ENCODE assay signal across 2 cellular contexts in genomic region chr5:141618804-141619554, GRCh38.
TF ChIP-seq lines count a peak whose summit lies in the region.

DIAPH1 (minus strand) TSS chr5:141619000; CDS start chr5:141618914, 86 bp downstream.

TF ChIP-seq in A549, 52 proteins besides CTCF, POLR2A, EP300 and RAD21 (continued from another document):
- no peak for TF ChIP-seq ATOH8 (CRISPR knock-in tag; IDR thresholded peaks at IDR 0.05; ENCODE audit: low read depth)
- TF ChIP-seq FOSL2 (IDR thresholded peaks at IDR 0.05), result no peak
- peak; percentile 41; the same call in 1 of the 2 replicates for TF ChIP-seq FOSL2 (CRISPR knock-in tag; IDR thresholded peaks at IDR 0.05)
- TF ChIP-seq MAZ (IDR thresholded peaks at IDR 0.05; ENCODE audit: borderline replicate concordance, low read depth, low read length), result peak; percentile 88; the same call in 1 of the 2 replicates
- TF ChIP-seq HOXA7 (CRISPR knock-in tag; IDR thresholded peaks at IDR 0.05), result no peak
- no peak for TF ChIP-seq CHD4 (IDR thresholded peaks at IDR 0.05; ENCODE audit: borderline replicate concordance)
- TF ChIP-seq RARB (CRISPR knock-in tag; IDR thresholded peaks at IDR 0.05), result no peak
- TF ChIP-seq CBX2 (IDR thresholded peaks at IDR 0.05; ENCODE audit: borderline replicate concordance, low read depth), result no peak
- TF ChIP-seq, protein P1, sequence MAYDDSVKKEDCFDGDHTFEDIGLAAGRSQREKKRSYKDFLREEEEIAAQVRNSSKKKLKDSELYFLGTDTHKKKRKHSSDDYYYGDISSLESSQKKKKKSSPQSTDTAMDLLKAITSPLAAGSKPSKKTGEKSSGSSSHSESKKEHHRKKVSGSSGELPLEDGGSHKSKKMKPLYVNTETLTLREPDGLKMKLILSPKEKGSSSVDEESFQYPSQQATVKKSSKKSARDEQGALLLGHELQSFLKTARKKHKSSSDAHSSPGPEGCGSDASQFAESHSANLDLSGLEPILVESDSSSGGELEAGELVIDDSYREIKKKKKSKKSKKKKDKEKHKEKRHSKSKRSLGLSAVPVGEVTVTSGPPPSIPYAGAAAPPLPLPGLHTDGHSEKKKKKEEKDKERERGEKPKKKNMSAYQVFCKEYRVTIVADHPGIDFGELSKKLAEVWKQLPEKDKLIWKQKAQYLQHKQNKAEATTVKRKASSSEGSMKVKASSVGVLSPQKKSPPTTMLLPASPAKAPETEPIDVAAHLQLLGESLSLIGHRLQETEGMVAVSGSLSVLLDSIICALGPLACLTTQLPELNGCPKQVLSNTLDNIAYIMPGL (CRISPR knock-in tag; IDR thresholded peaks at IDR 0.05; ENCODE audit: borderline replicate concordance), result 0 out of 2 replicates have a peak, but pooled peaks have one; percentile 12
- TF ChIP-seq ESRRA (IDR thresholded peaks at IDR 0.05; ENCODE audit: borderline replicate concordance, low read length), result no peak
- no peak for TF ChIP-seq KDM5A (IDR thresholded peaks at IDR 0.05)
- TF ChIP-seq HDAC2 (IDR thresholded peaks at IDR 0.05), result no peak
- no peak for TF ChIP-seq NFE2L2 (conservative IDR thresholded peaks at IDR 0.05; ENCODE audit: low read length)
- TF ChIP-seq GATA3 (IDR thresholded peaks at IDR 0.05; ENCODE audit: borderline replicate concordance), result peak; percentile 61; the same call in 1 of the 2 replicates
- peak; percentile 98 for TF ChIP-seq SMC3 (IDR thresholded peaks at IDR 0.05)
- no peak for TF ChIP-seq POLR2AphosphoS2 (conservative IDR thresholded peaks at IDR 0.05; ENCODE audit: low read length)
- TF ChIP-seq PHF8 (IDR thresholded peaks at IDR 0.05; ENCODE audit: borderline replicate concordance, low read depth), result peak; percentile 63; the same call in 1 of the 2 replicates
- no peak for TF ChIP-seq ELK1 (IDR thresholded peaks at IDR 0.05; ENCODE audit: low read depth, low read length)
- TF ChIP-seq JUN (IDR thresholded peaks at IDR 0.05), result peak in 1 of 2 experiments; percentile 76; a peak in 3 of 5 replicates
- TF ChIP-seq FOSB (CRISPR knock-in tag; IDR thresholded peaks at IDR 0.05), result no peak
- peak; percentile 78; the same call in 1 of the 2 replicates for TF ChIP-seq TFCP2L1 (CRISPR knock-in tag; IDR thresholded peaks at IDR 0.05)

TF ChIP-seq in K562, 482 proteins besides CTCF, POLR2A, EP300 and RAD21 (continued from another document and continues in another):
- no peak for TF ChIP-seq FOXM1 (IDR thresholded peaks at IDR 0.05; ENCODE audit: low read depth)
- peak; percentile 82 for TF ChIP-seq FOXM1 (CRISPR knock-in tag; IDR thresholded peaks at IDR 0.05; ENCODE audit: low read depth)
- TF ChIP-seq CHD2 (IDR thresholded peaks at IDR 0.05; ENCODE audit: low read depth, low read length), result peak; percentile 53
- peak; percentile 93 for TF ChIP-seq CXXC5 (CRISPR knock-in tag; IDR thresholded peaks at IDR 0.05)
- peak; percentile 87 for TF ChIP-seq SAFB (IDR thresholded peaks at IDR 0.05; ENCODE audit: borderline replicate concordance, low read depth, low read length)
- TF ChIP-seq HIVEP1 (CRISPR knock-in tag; IDR thresholded peaks at IDR 0.05), result no peak
- TF ChIP-seq TEAD4 (IDR thresholded peaks at IDR 0.05; ENCODE audit: low read length), result no peak
- TF ChIP-seq TEAD4 (CRISPR knock-in tag; IDR thresholded peaks at IDR 0.05; ENCODE audit: borderline replicate concordance), result no peak
- TF ChIP-seq, protein P2, sequence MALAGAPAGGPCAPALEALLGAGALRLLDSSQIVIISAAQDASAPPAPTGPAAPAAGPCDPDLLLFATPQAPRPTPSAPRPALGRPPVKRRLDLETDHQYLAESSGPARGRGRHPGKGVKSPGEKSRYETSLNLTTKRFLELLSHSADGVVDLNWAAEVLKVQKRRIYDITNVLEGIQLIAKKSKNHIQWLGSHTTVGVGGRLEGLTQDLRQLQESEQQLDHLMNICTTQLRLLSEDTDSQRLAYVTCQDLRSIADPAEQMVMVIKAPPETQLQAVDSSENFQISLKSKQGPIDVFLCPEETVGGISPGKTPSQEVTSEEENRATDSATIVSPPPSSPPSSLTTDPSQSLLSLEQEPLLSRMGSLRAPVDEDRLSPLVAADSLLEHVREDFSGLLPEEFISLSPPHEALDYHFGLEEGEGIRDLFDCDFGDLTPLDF (CRISPR knock-in tag; IDR thresholded peaks at IDR 0.05), result 0 out of 2 replicates have a peak, but pooled peaks have one; percentile 69
- TF ChIP-seq, protein P3, sequence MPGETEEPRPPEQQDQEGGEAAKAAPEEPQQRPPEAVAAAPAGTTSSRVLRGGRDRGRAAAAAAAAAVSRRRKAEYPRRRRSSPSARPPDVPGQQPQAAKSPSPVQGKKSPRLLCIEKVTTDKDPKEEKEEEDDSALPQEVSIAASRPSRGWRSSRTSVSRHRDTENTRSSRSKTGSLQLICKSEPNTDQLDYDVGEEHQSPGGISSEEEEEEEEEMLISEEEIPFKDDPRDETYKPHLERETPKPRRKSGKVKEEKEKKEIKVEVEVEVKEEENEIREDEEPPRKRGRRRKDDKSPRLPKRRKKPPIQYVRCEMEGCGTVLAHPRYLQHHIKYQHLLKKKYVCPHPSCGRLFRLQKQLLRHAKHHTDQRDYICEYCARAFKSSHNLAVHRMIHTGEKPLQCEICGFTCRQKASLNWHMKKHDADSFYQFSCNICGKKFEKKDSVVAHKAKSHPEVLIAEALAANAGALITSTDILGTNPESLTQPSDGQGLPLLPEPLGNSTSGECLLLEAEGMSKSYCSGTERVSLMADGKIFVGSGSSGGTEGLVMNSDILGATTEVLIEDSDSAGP (CRISPR knock-in tag; IDR thresholded peaks at IDR 0.05), result no peak
- peak; percentile 48 to 98; a peak in 2 of 4 replicates for TF ChIP-seq NONO (IDR thresholded peaks at IDR 0.05; ENCODE audit: low read depth in 2 of 2, low read length in 1 of 2)
- TF ChIP-seq CHCHD3 (CRISPR knock-in tag; IDR thresholded peaks at IDR 0.05), result no peak
- peak; percentile 92 for TF ChIP-seq BHLHE40 (IDR thresholded peaks at IDR 0.05; ENCODE audit: low read length)
- TF ChIP-seq ZC3H11A (IDR thresholded peaks at IDR 0.05; ENCODE audit: low read depth, low read length), result no peak
- TF ChIP-seq POLR3A (IDR thresholded peaks at IDR 0.05; ENCODE audit: borderline replicate concordance, extremely low read depth, insufficient read depth, insufficient read length), result no peak
- TF ChIP-seq ZNF431 (CRISPR knock-in tag; IDR thresholded peaks at IDR 0.05), result peak; percentile 62; the same call in 1 of the 2 replicates
- no peak for TF ChIP-seq PYGO2 (tag; IDR thresholded peaks at IDR 0.05)
- peak; percentile 92 for TF ChIP-seq MBD2 (IDR thresholded peaks at IDR 0.05; ENCODE audit: borderline replicate concordance, low read depth)
- peak; percentile 36 for TF ChIP-seq SETDB1 (IDR thresholded peaks at IDR 0.05; ENCODE audit: low read length)
- peak; percentile 81 for TF ChIP-seq CREB1 (IDR thresholded peaks at IDR 0.05)
- peak; percentile 86; the same call in 1 of the 2 replicates for TF ChIP-seq CREB1 (CRISPR knock-in tag; IDR thresholded peaks at IDR 0.05)
- TF ChIP-seq RHOXF2B (CRISPR knock-in tag; conservative IDR thresholded peaks at IDR 0.05), result no peak
- TF ChIP-seq, protein P4, sequence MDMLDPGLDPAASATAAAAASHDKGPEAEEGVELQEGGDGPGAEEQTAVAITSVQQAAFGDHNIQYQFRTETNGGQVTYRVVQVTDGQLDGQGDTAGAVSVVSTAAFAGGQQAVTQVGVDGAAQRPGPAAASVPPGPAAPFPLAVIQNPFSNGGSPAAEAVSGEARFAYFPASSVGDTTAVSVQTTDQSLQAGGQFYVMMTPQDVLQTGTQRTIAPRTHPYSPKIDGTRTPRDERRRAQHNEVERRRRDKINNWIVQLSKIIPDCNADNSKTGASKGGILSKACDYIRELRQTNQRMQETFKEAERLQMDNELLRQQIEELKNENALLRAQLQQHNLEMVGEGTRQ (CRISPR knock-in tag; IDR thresholded peaks at IDR 0.05), result peak; percentile 78
- TF ChIP-seq CCNT2 (IDR thresholded peaks at IDR 0.05; ENCODE audit: borderline replicate concordance, extremely low read depth, insufficient read length, low read depth, low read length), result peak; percentile 96
- peak; percentile 94 for TF ChIP-seq TCF7L2 (IDR thresholded peaks at IDR 0.05; ENCODE audit: low read depth, low read length)
- TF ChIP-seq HEY1 (CRISPR knock-in tag; IDR thresholded peaks at IDR 0.05; ENCODE audit: borderline replicate concordance), result no peak
- TF ChIP-seq NRF1 (conservative IDR thresholded peaks at IDR 0.05 in 1 of 2, IDR thresholded peaks at IDR 0.05 in 1 of 2), result peak; percentile 89 to 90
- TF ChIP-seq SREBF1 (IDR thresholded peaks at IDR 0.05; ENCODE audit: borderline replicate concordance, low read depth, low read length), result peak; percentile 89; the same call in 1 of the 2 replicates
- TF ChIP-seq, protein P5, sequence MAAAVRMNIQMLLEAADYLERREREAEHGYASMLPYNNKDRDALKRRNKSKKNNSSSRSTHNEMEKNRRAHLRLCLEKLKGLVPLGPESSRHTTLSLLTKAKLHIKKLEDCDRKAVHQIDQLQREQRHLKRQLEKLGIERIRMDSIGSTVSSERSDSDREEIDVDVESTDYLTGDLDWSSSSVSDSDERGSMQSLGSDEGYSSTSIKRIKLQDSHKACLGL (CRISPR knock-in tag; IDR thresholded peaks at IDR 0.05; ENCODE audit: borderline replicate concordance, poor library complexity, severe bottlenecking), result peak; percentile 95
- TF ChIP-seq SUPT5H (IDR thresholded peaks at IDR 0.05), result no peak
- TF ChIP-seq HINFP (tag; conservative IDR thresholded peaks at IDR 0.05; ENCODE audit: low read depth), result peak; percentile 62; the same call in 1 of the 2 replicates
- TF ChIP-seq E2F3 (CRISPR knock-in tag; IDR thresholded peaks at IDR 0.05), result peak; percentile 60; the same call in 1 of the 2 replicates
- TF ChIP-seq ZNF699 (CRISPR knock-in tag; IDR thresholded peaks at IDR 0.05; ENCODE audit: insufficient replicate concordance), result no peak
- TF ChIP-seq CTBP1 (IDR thresholded peaks at IDR 0.05; ENCODE audit: borderline replicate concordance), result peak; percentile 94
- peak; percentile 48; the same call in 1 of the 2 replicates for TF ChIP-seq NCOR1 (IDR thresholded peaks at IDR 0.05)
- TF ChIP-seq, protein P6, sequence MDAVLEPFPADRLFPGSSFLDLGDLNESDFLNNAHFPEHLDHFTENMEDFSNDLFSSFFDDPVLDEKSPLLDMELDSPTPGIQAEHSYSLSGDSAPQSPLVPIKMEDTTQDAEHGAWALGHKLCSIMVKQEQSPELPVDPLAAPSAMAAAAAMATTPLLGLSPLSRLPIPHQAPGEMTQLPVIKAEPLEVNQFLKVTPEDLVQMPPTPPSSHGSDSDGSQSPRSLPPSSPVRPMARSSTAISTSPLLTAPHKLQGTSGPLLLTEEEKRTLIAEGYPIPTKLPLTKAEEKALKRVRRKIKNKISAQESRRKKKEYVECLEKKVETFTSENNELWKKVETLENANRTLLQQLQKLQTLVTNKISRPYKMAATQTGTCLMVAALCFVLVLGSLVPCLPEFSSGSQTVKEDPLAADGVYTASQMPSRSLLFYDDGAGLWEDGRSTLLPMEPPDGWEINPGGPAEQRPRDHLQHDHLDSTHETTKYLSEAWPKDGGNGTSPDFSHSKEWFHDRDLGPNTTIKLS (IDR thresholded peaks at IDR 0.05; ENCODE audit: borderline replicate concordance, low read depth), result peak; percentile 87; the same call in 1 of the 2 replicates
- TF ChIP-seq L3MBTL2 (IDR thresholded peaks at IDR 0.05), result peak; percentile 82; the same call in 1 of the 2 replicates
- peak; percentile 20 for TF ChIP-seq SP2 (IDR thresholded peaks at IDR 0.05; ENCODE audit: extremely low read depth, low read depth, low read length, poor library complexity, severe bottlenecking)
- TF ChIP-seq TBL1XR1 (IDR thresholded peaks at IDR 0.05; ENCODE audit: low read length in 2 of 2), result peak; percentile 65 to 78
- peak; percentile 51 for TF ChIP-seq TBP (optimal IDR thresholded peaks at IDR 0.05; ENCODE audit: low read depth, low read length)
- TF ChIP-seq SIRT6 (IDR thresholded peaks at IDR 0.05; ENCODE audit: low read depth, low read length), result no peak
- TF ChIP-seq, protein P7, sequence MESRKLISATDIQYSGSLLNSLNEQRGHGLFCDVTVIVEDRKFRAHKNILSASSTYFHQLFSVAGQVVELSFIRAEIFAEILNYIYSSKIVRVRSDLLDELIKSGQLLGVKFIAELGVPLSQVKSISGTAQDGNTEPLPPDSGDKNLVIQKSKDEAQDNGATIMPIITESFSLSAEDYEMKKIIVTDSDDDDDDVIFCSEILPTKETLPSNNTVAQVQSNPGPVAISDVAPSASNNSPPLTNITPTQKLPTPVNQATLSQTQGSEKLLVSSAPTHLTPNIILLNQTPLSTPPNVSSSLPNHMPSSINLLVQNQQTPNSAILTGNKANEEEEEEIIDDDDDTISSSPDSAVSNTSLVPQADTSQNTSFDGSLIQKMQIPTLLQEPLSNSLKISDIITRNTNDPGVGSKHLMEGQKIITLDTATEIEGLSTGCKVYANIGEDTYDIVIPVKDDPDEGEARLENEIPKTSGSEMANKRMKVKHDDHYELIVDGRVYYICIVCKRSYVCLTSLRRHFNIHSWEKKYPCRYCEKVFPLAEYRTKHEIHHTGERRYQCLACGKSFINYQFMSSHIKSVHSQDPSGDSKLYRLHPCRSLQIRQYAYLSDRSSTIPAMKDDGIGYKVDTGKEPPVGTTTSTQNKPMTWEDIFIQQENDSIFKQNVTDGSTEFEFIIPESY (CRISPR knock-in tag; IDR thresholded peaks at IDR 0.05), result peak; percentile 83
- peak in 1 of 2 experiments; percentile 83; a peak in 1 of 3 replicates for TF ChIP-seq CBX3 (IDR thresholded peaks at IDR 0.05; ENCODE audit: borderline replicate concordance in 1 of 2, low read length in 2 of 2)
- TF ChIP-seq UBTF (IDR thresholded peaks at IDR 0.05; ENCODE audit: borderline replicate concordance in 1 of 2, low read depth in 2 of 2, low read length in 2 of 2), result no peak
- peak; percentile 79 for TF ChIP-seq PRPF4 (IDR thresholded peaks at IDR 0.05; ENCODE audit: insufficient read depth, low read depth, low read length, poor library complexity, severe bottlenecking)
- TF ChIP-seq FOXK2 (conservative IDR thresholded peaks at IDR 0.05 in 1 of 2, IDR thresholded peaks at IDR 0.05 in 1 of 2; ENCODE audit: low read depth in 2 of 2), result peak; percentile 62 to 99
